8 cellular contexts compared by ENCODE assay signal in the genomic region with DNA sequence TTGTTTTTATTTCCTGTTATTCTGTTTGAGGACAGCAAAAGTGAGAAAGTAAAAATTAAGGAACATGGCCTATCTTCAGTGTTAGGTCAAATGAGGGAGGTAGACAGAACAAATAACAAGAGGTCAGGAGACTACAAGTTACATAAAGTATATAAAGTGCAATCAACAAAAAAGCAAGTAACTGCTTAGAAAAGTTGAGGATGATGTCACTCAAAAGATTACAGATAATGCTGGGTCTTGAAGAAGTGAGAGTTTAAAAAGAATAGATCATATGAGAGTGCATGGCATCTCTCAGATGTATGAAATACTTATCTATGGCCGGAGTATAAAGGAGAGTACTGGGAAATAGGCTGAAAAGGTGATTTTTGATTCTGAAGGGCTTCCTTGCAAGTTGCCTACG.
"Had no signal": no experiment of that assay in that cellular context is flagged by ENCODE, and none has a peak within 500 bp of the region (broad histone marks: within the 10 kb centered on the region; RNA-seq: fewer than 3 reads in every experiment).

No MANE protein-coding gene starts in this region.

- H3K4me3 ChIP-seq: GM12878 had no signal

- FAIRE-seq: G401.6, GM12878, GM12891, GM12892, GM18507, GM19239 had no signal

- ATAC-seq: GM12878 had no signal

- DNase-seq: GDM1, GF-D8 had no signal
